Comparison of ENCODE assay signal across 14 cellular contexts in genomic region chr10:46311961-46312431, GRCh38. TPM values are rescaled to one million over a fixed set of nuclear protein-coding genes. Genes with fewer than 3 reads are reported as not detected.
"Had no signal": no experiment of that assay in that cellular context is flagged by ENCODE, and none has a peak within 500 bp of the region (broad histone marks: within the 10 kb centered on the region; RNA-seq: fewer than 3 reads in every experiment).

No MANE protein-coding gene starts in this region.

RNA-seq across cellular contexts. Expression of gene ANTXRL, which starts 25.2 kb away (rescaled TPM):
- total RNA-seq: activated CD4-positive, alpha-beta memory T cell treated with anti-CD3 and anti-CD28 coated beads, Interleukin-2, amount 10 ng/mL, durations not matched to agents 7 days and 5 days; activated CD8-positive, alpha-beta memory T cell treated with anti-CD3 and anti-CD28 coated beads, Interleukin-2, amount 10 ng/mL, durations not matched to agents 7 days and 5 days; activated naive CD8-positive, alpha-beta T cell treated with anti-CD3 and anti-CD28 coated beads for 36 hours; endodermal cell; fibroblast of lung; gastrocnemius medialis; kidney epithelial cell; left ventricle myocardium inferior; mucosa of descending colon; sciatic nerve; T-helper 2 cell treated with Interferon-gamma antibody and Interleukin-4, amounts not matched to agents 100 ng/mL and 5 ng/mL, for 36 hours; WTC11 had no signal
- polyA plus RNA-seq: fibroblast of lung; naive thymus-derived CD4-positive, alpha-beta T cell; ovary had no signal
